Comparison of ENCODE assay signal across 1 cellular context in genomic region chr1:151494741-151495281, GRCh38.
A peak's percentile ranks its signal among the peaks of the same experiment; 100 is the strongest.
TF ChIP-seq lines count a peak whose summit lies in the region.

No MANE protein-coding gene starts in this region.

TF ChIP-seq in HEK293, 187 proteins besides CTCF, POLR2A, EP300 and RAD21 (continued from another document and continues in another):
- TF ChIP-seq ZNF76 (tag by site-specific recombination; IDR thresholded peaks at IDR 0.05; ENCODE audit: borderline replicate concordance, low read depth) (peak; percentile 71; the same call in 1 of the 2 replicates), ZNF169 (tag by site-specific recombination; IDR thresholded peaks at IDR 0.05) (no peak), YY1 (tag by site-specific recombination; IDR thresholded peaks at IDR 0.05) (no peak), ZBTB8A (tag by site-specific recombination; IDR thresholded peaks at IDR 0.05) (0 out of 2 replicates have a peak, but pooled peaks have one; percentile 42), ELK4 (IDR thresholded peaks at IDR 0.05; ENCODE audit: borderline replicate concordance, low read depth, low read length) (no peak), ZNF223 (tag by site-specific recombination; IDR thresholded peaks at IDR 0.05) (no peak), KLF10 (tag by site-specific recombination; IDR thresholded peaks at IDR 0.05) (peak; percentile 95), ZNF280D (tag by site-specific recombination; IDR thresholded peaks at IDR 0.05) (no peak), SCRT1 (tag by site-specific recombination; IDR thresholded peaks at IDR 0.05; ENCODE audit: borderline replicate concordance) (no peak), ZNF426 (tag by site-specific recombination; IDR thresholded peaks at IDR 0.05) (no peak), ATF2 (tag by site-specific recombination; IDR thresholded peaks at IDR 0.05; ENCODE audit: low read depth) (peak; percentile 40; the same call in 1 of the 2 replicates), ZSCAN18 (tag by site-specific recombination; IDR thresholded peaks at IDR 0.05) (peak; percentile 45; the same call in 1 of the 2 replicates), ZNF23 (tag by site-specific recombination; IDR thresholded peaks at IDR 0.05; ENCODE audit: borderline replicate concordance) (no peak), ZNF280C (tag by site-specific recombination; IDR thresholded peaks at IDR 0.05) (no peak), ZNF157 (tag by site-specific recombination; IDR thresholded peaks at IDR 0.05) (no peak), ZNF146 (tag by site-specific recombination; IDR thresholded peaks at IDR 0.05) (no peak), ZNF324 (tag by site-specific recombination; IDR thresholded peaks at IDR 0.05) (peak; percentile 97), ZNF404 (tag by site-specific recombination; IDR thresholded peaks at IDR 0.05) (no peak), REPIN1 (tag by site-specific recombination; IDR thresholded peaks at IDR 0.05; ENCODE audit: low read depth) (no peak), ZNF114 (tag by site-specific recombination; IDR thresholded peaks at IDR 0.05) (no peak), ZNF501 (tag by site-specific recombination; IDR thresholded peaks at IDR 0.05) (peak; percentile 68), PRDM2 (tag by site-specific recombination; IDR thresholded peaks at IDR 0.05; ENCODE audit: borderline replicate concordance) (no peak), ZNF239 (tag by site-specific recombination; IDR thresholded peaks at IDR 0.05) (no peak), ZNF184 (tag by site-specific recombination; IDR thresholded peaks at IDR 0.05) (peak; percentile 88), ZNF529 (tag by site-specific recombination; IDR thresholded peaks at IDR 0.05; ENCODE audit: insufficient replicate concordance) (no peak), ZNF621 (tag by site-specific recombination; IDR thresholded peaks at IDR 0.05) (no peak), ZNF473 (tag by site-specific recombination; IDR thresholded peaks at IDR 0.05) (no peak), ZNF416 (tag by site-specific recombination; IDR thresholded peaks at IDR 0.05) (no peak), ZBTB20 (tag by site-specific recombination; IDR thresholded peaks at IDR 0.05) (no peak), TRIM28 (IDR thresholded peaks at IDR 0.05; ENCODE audit: borderline replicate concordance, low read length) (no peak), PBX3 (CRISPR knock-in tag; IDR thresholded peaks at IDR 0.05) (no peak), MEIS1 (CRISPR knock-in tag; IDR thresholded peaks at IDR 0.05; ENCODE audit: borderline replicate concordance) (peak; percentile 90; the same call in 1 of the 2 replicates), ZNF221 (tag by site-specific recombination; IDR thresholded peaks at IDR 0.05; ENCODE audit: borderline replicate concordance) (peak; percentile 82; the same call in 1 of the 2 replicates), ZNF302 (tag by site-specific recombination; IDR thresholded peaks at IDR 0.05; ENCODE audit: low read depth) (no peak), BCL11A (tag by site-specific recombination; IDR thresholded peaks at IDR 0.05; ENCODE audit: low read depth) (peak; percentile 97), ZNF488 (tag by site-specific recombination; IDR thresholded peaks at IDR 0.05) (peak; percentile 42; the same call in 1 of the 2 replicates), ZNF677 (tag by site-specific recombination; IDR thresholded peaks at IDR 0.05) (no peak), TSHZ1 (tag by site-specific recombination; IDR thresholded peaks at IDR 0.05; ENCODE audit: borderline replicate concordance) (peak; percentile 99), ZNF777 (tag by site-specific recombination; IDR thresholded peaks at IDR 0.05; ENCODE audit: borderline replicate concordance) (no peak)
